In genomic region chr5:113177225-113177624, GRCh38 we compare ENCODE assay signal across 37 cellular contexts.
"Had no signal": no experiment of that assay in that cellular context is flagged by ENCODE, and none has a peak within 500 bp of the region (broad histone marks: within the 10 kb centered on the region; RNA-seq: fewer than 3 reads in every experiment).

No MANE protein-coding gene starts in this region.

- H3K9me3 ChIP-seq: adrenal gland, body of pancreas, esophagus muscularis mucosa, gastrocnemius medialis, heart left ventricle had no signal

- ATAC-seq: activated CD4-positive, alpha-beta T cell treated with anti-CD3 and anti-CD28 coated beads for 36 hours; activated CD8-positive, alpha-beta memory T cell treated with anti-CD3 and anti-CD28 coated beads, Interleukin-2, amount 10 ng/mL, durations not matched to agents 7 days and 5 days; activated CD8-positive, alpha-beta T cell treated with anti-CD3 and anti-CD28 coated beads, Interleukin-2, amount 10 ng/mL, durations not matched to agents 7 days and 5 days; activated naive CD8-positive, alpha-beta T cell treated with anti-CD3 and anti-CD28 coated beads, Interleukin-2, amount 50 U/mL, for 24 hours; body of pancreas; foreskin keratinocyte; gastrocnemius medialis; heart left ventricle; T-helper 17 cell had no signal

- DNase-seq: activated CD4-positive, alpha-beta memory T cell treated with anti-CD3 and anti-CD28 coated beads for 36 hours; activated CD4-positive, alpha-beta T cell treated with anti-CD3 and anti-CD28 coated beads for 36 hours; activated CD4-positive, alpha-beta T cell treated with anti-CD3 and anti-CD28 coated beads, Interleukin-2, amount 10 ng/mL, durations not matched to agents 24 days and 14 days; activated CD4-positive, CD25-positive, alpha-beta regulatory T cell; activated CD4-positive, CD25-positive, alpha-beta regulatory T cell treated with anti-CD3 and anti-CD28 coated beads, Interleukin-2, amount 50 U/mL, for 72 hours; activated CD8-positive, alpha-beta memory T cell treated with anti-CD3 and anti-CD28 coated beads, Interleukin-2, amount 10 ng/mL, durations not matched to agents 7 days and 5 days; activated CD8-positive, alpha-beta memory T cell treated with anti-CD3 and anti-CD28 coated beads, Interleukin-2, amount 50 U/mL, for 4 hours; activated CD8-positive, alpha-beta T cell treated with anti-CD3 and anti-CD28 coated beads, Interleukin-2, amount 10 ng/mL, durations not matched to agents 7 days and 5 days; activated effector memory CD4-positive, alpha-beta T cell treated with anti-CD3 and anti-CD28 coated beads, Interleukin-2, amount 50 U/mL, for 16 hours; activated naive CD4-positive, alpha-beta T cell treated with anti-CD3 and anti-CD28 coated beads for 36 hours; activated naive CD8-positive, alpha-beta T cell treated with anti-CD3 and anti-CD28 coated beads for 36 hours; activated naive CD8-positive, alpha-beta T cell treated with anti-CD3 and anti-CD28 coated beads, Interleukin-2, amount 50 U/mL, for 24 hours; activated T-cell treated with anti-CD3 and anti-CD28 coated beads, Interleukin-2, amount 50 U/mL, for 1 hour; activated T-cell treated with anti-CD3 and anti-CD28 coated beads, Interleukin-2, amount 50 U/mL, for 48 hours; adrenal gland; amygdala; aorta; body of pancreas; central memory CD4-positive, alpha-beta T cell; cerebellar nuclear complex; dorsolateral prefrontal cortex; effector memory CD4-positive, alpha-beta T cell; erythroblast; foreskin keratinocyte; gastrocnemius medialis; glutamatergic neuron; heart left ventricle; T-helper 1 cell; T-helper 17 cell; T1000 had no signal

- H3K27me3 ChIP-seq: adrenal gland, body of pancreas, dorsolateral prefrontal cortex, esophagus muscularis mucosa, foreskin keratinocyte, gastrocnemius medialis, heart left ventricle had no signal

- H3K4me1 ChIP-seq: body of pancreas, foreskin keratinocyte had no signal

- H3K36me3 ChIP-seq: adrenal gland, esophagus muscularis mucosa, gastrocnemius medialis, heart left ventricle had no signal

- H3K4me3 Mint-ChIP-seq: activated CD4-positive, alpha-beta memory T cell treated with anti-CD3 and anti-CD28 coated beads for 36 hours; activated CD4-positive, alpha-beta T cell treated with anti-CD3 and anti-CD28 coated beads for 36 hours; activated CD4-positive, alpha-beta T cell treated with anti-CD3 and anti-CD28 coated beads, Interleukin-2, amount 10 ng/mL, durations not matched to agents 24 days and 14 days; activated CD8-positive, alpha-beta memory T cell treated with anti-CD3 and anti-CD28 coated beads, Interleukin-2, amount 10 ng/mL, durations not matched to agents 7 days and 5 days; activated CD8-positive, alpha-beta T cell treated with anti-CD3 and anti-CD28 coated beads, Interleukin-2, amount 10 ng/mL, durations not matched to agents 7 days and 5 days; activated naive CD4-positive, alpha-beta T cell treated with anti-CD3 and anti-CD28 coated beads for 36 hours; activated naive CD4-positive, alpha-beta T cell treated with anti-CD3 and anti-CD28 coated beads, Interleukin-2, amount 50 U/mL, for 24 hours; activated naive CD8-positive, alpha-beta T cell treated with anti-CD3 and anti-CD28 coated beads for 36 hours; activated naive CD8-positive, alpha-beta T cell treated with anti-CD3 and anti-CD28 coated beads, Interleukin-2, amount 50 U/mL, for 24 hours; activated T-helper 1 cell treated with anti-CD3 and anti-CD28 coated beads, Interleukin-12 subunit alpha, Interleukin-12 subunit beta, Interleukin-2, Interleukin-4 antibody, amounts not matched to agents 30 ng/mL and 10 ng/mL and 1 ng/mL, durations not matched to agents 14 hours and 24 hours and 36 hours; dendritic cell treated with granulocyte-macrophage colony-stimulating factor and Interleukin-4, amounts not matched to agents 40 ng/mL and 50 ng/mL, for 4 days; T-helper 17 cell; T-helper 2 cell treated with Interferon-gamma antibody and Interleukin-4, amounts not matched to agents 5 μg/mL and 100 μg/mL, for 36 hours had no signal

- H3K4me3 ChIP-seq: adrenal gland, body of pancreas, coronary artery, dorsolateral prefrontal cortex, esophagus muscularis mucosa, gastrocnemius medialis, heart left ventricle had no signal

- H3K36me3 Mint-ChIP-seq: activated CD4-positive, alpha-beta memory T cell treated with anti-CD3 and anti-CD28 coated beads for 36 hours; activated CD8-positive, alpha-beta memory T cell treated with anti-CD3 and anti-CD28 coated beads, Interleukin-2, amount 10 ng/mL, durations not matched to agents 7 days and 5 days; activated naive CD4-positive, alpha-beta T cell treated with anti-CD3 and anti-CD28 coated beads, Interleukin-2, amount 50 U/mL, for 24 hours; activated naive CD8-positive, alpha-beta T cell treated with anti-CD3 and anti-CD28 coated beads for 36 hours had no signal

- H3K9me3 Mint-ChIP-seq: activated CD4-positive, alpha-beta memory T cell treated with anti-CD3 and anti-CD28 coated beads for 36 hours; activated CD4-positive, alpha-beta T cell treated with anti-CD3 and anti-CD28 coated beads, Interleukin-2, amount 10 ng/mL, durations not matched to agents 24 days and 14 days; activated naive CD4-positive, alpha-beta T cell treated with anti-CD3 and anti-CD28 coated beads for 36 hours; activated naive CD4-positive, alpha-beta T cell treated with anti-CD3 and anti-CD28 coated beads, Interleukin-2, amount 50 U/mL, for 24 hours; activated naive CD8-positive, alpha-beta T cell treated with anti-CD3 and anti-CD28 coated beads for 36 hours; activated naive CD8-positive, alpha-beta T cell treated with anti-CD3 and anti-CD28 coated beads, Interleukin-2, amount 50 U/mL, for 24 hours; activated T-helper 1 cell treated with anti-CD3 and anti-CD28 coated beads, Interleukin-12 subunit alpha, Interleukin-12 subunit beta, Interleukin-2, Interleukin-4 antibody, amounts not matched to agents 30 ng/mL and 10 ng/mL and 1 ng/mL, durations not matched to agents 14 hours and 24 hours and 36 hours; activated T-helper 2 cell treated with anti-CD3 and anti-CD28 coated beads, Interferon-gamma antibody, Interleukin-2, Interleukin-4, amounts not matched to agents 10 μg/mL and 5 μg/mL and 100 μg/mL, durations not matched to agents 14 hours and 24 hours and 36 hours; dendritic cell treated with granulocyte-macrophage colony-stimulating factor and Interleukin-4, amounts not matched to agents 40 ng/mL and 50 ng/mL, for 4 days; T-helper 2 cell treated with Interferon-gamma antibody and Interleukin-4, amounts not matched to agents 5 μg/mL and 100 μg/mL, for 36 hours had no signal

- H3K4me1 Mint-ChIP-seq: activated CD4-positive, alpha-beta T cell treated with anti-CD3 and anti-CD28 coated beads for 36 hours; activated CD4-positive, alpha-beta T cell treated with anti-CD3 and anti-CD28 coated beads, Interleukin-2, amount 10 ng/mL, durations not matched to agents 24 days and 14 days; activated naive CD4-positive, alpha-beta T cell treated with anti-CD3 and anti-CD28 coated beads, Interleukin-2, amount 50 U/mL, for 24 hours had no signal

- H3K27ac Mint-ChIP-seq: activated CD4-positive, alpha-beta memory T cell treated with anti-CD3 and anti-CD28 coated beads for 36 hours; activated CD4-positive, alpha-beta T cell treated with anti-CD3 and anti-CD28 coated beads for 36 hours; activated CD4-positive, alpha-beta T cell treated with anti-CD3 and anti-CD28 coated beads, Interleukin-2, amount 10 ng/mL, durations not matched to agents 24 days and 14 days; activated CD8-positive, alpha-beta memory T cell treated with anti-CD3 and anti-CD28 coated beads, Interleukin-2, amount 10 ng/mL, durations not matched to agents 7 days and 5 days; activated CD8-positive, alpha-beta T cell treated with anti-CD3 and anti-CD28 coated beads, Interleukin-2, amount 10 ng/mL, durations not matched to agents 7 days and 5 days; activated naive CD4-positive, alpha-beta T cell treated with anti-CD3 and anti-CD28 coated beads for 36 hours; activated naive CD4-positive, alpha-beta T cell treated with anti-CD3 and anti-CD28 coated beads, Interleukin-2, amount 50 U/mL, for 24 hours; activated naive CD8-positive, alpha-beta T cell treated with anti-CD3 and anti-CD28 coated beads for 36 hours; activated naive CD8-positive, alpha-beta T cell treated with anti-CD3 and anti-CD28 coated beads, Interleukin-2, amount 50 U/mL, for 24 hours; activated T-helper 1 cell treated with anti-CD3 and anti-CD28 coated beads, Interleukin-12 subunit alpha, Interleukin-12 subunit beta, Interleukin-2, Interleukin-4 antibody, amounts not matched to agents 30 ng/mL and 10 ng/mL and 1 ng/mL, durations not matched to agents 14 hours and 24 hours and 36 hours; activated T-helper 2 cell treated with anti-CD3 and anti-CD28 coated beads, Interferon-gamma antibody, Interleukin-2, Interleukin-4, amounts not matched to agents 10 μg/mL and 5 μg/mL and 100 μg/mL, durations not matched to agents 14 hours and 24 hours and 36 hours; dendritic cell treated with granulocyte-macrophage colony-stimulating factor and Interleukin-4, amounts not matched to agents 40 ng/mL and 50 ng/mL, for 4 days; T-helper 17 cell; T-helper 2 cell treated with Interferon-gamma antibody and Interleukin-4, amounts not matched to agents 5 μg/mL and 100 μg/mL, for 36 hours had no signal

- H3K27me3 Mint-ChIP-seq: activated CD4-positive, alpha-beta memory T cell treated with anti-CD3 and anti-CD28 coated beads for 36 hours; activated CD4-positive, alpha-beta T cell treated with anti-CD3 and anti-CD28 coated beads for 36 hours; T-helper 17 cell had no signal

- H3K27ac ChIP-seq: adrenal gland, body of pancreas, coronary artery, dorsolateral prefrontal cortex, esophagus muscularis mucosa, foreskin keratinocyte, gastrocnemius medialis, heart left ventricle had no signal
